ENCODE assay signal across 17 cellular contexts in the genomic region with DNA sequence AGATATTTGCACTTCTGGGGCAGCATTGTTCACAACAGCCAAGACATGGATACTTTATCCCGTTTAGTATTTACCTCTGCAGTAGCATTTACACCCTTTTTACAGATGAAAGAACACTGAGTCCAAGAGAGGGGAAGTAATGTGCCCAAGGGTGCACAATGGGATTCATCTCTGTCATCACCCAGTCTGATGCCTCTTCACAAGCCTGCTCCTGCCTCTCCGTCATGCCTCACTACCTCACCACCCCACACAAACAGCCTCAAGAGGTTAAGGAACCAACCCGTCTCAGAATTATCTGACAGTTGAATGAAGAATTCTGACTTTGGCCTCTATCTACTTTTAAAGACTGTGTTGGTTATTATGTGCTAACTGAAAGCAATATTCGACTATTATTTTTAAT.
DNase-seq lines count a peak whose midpoint lies in the region; ATAC-seq, FAIRE-seq and TF ChIP-seq lines count a peak whose summit lies in the region.
"Had no signal": no experiment of that assay in that cellular context is flagged by ENCODE, and none has a peak within 500 bp of the region (broad histone marks: within the 10 kb centered on the region; RNA-seq: fewer than 3 reads in every experiment).

No MANE protein-coding gene starts in this region.

- in situ Hi-C loops in gastrocnemius medialis (cut with MboI; ENCODE audit: low sequenced_read_pairs in 4 of 4) = no loop called here

- ATAC-seq in GM18907 (IDR thresholded peaks at IDR 0.05; ENCODE audit: unreplicated experiment) (peak; percentile 81), HG03469 (IDR thresholded peaks at IDR 0.05; ENCODE audit: unreplicated experiment) (peak; percentile 51), gastrocnemius medialis (no peak)
- no peak for ATAC-seq in stimulated activated naive B cell treated with anti-CD40 and anti-IgM and Interleukin-4, amounts not matched to agents 10 μg/mL and 1 μg/mL and 100 μg/mL, for 72 hours (replicated peaks)
- ATAC-seq: CD8-positive, alpha-beta T cell; lower lobe of right lung; WTC11 had no signal

- H3K9me1 ChIP-seq in endothelial cell of umbilical vein (replicated peaks; ENCODE audit: control insufficient read depth, extremely low read depth, insufficient read depth, low read length) = no peaks in the 10 kb centered on the region

- FAIRE-seq in endothelial cell of umbilical vein (lab: Jason Lieb, UNC) = no peak
- FAIRE-seq: G401.6, small intestine had no signal

- peaks cover 0 to 5% of the 10 kb centered on the region in 2 donors for H3K9me3 Mint-ChIP-seq in stimulated activated naive B cell treated with anti-CD40 and anti-IgM and Interleukin-4, amounts not matched to agents 10 μg/mL and 1 μg/mL and 100 μg/mL, for 72 hours

- peak overlapping the region; percentile 12 for H3K4me2 ChIP-seq in endothelial cell of umbilical vein (ENCODE audit: insufficient read depth, low read length)
- H3K4me2 ChIP-seq: KMS-11 had no signal

- peak overlapping the region; percentile 63 for H3K9ac ChIP-seq in endothelial cell of umbilical vein (replicated peaks; ENCODE audit: extremely low read depth, insufficient read depth, low read length)
- H3K9ac ChIP-seq: KMS-11 had no signal

- no peaks in the 10 kb centered on the region for H3K9me3 ChIP-seq in endothelial cell of umbilical vein (replicated peaks; ENCODE audit: control insufficient read depth, insufficient read depth, low read length)
- no peaks in the 10 kb centered on the region for H3K9me3 ChIP-seq in gastrocnemius medialis

- H3K4me3 Mint-ChIP-seq in stimulated activated naive B cell treated with anti-CD40 and anti-IgM and Interleukin-4, amounts not matched to agents 10 μg/mL and 1 μg/mL and 100 μg/mL, for 72 hours = no peak overlapping the region
- H3K4me3 Mint-ChIP-seq: activated naive CD8-positive, alpha-beta T cell; CD8-positive, alpha-beta T cell; WTC11 had no signal

- POLR2A ChIA-PET in endothelial cell of umbilical vein (lab: Charles Lee) = no interaction called here

- H3K36me3 ChIP-seq in endothelial cell of umbilical vein (ENCODE audit: control insufficient read depth in 2 of 2, extremely low read depth in 1 of 2, insufficient read depth in 2 of 2, low read length in 2 of 2) (no peaks in the 10 kb centered on the region), gastrocnemius medialis (no peaks in the 10 kb centered on the region)
- H3K36me3 ChIP-seq: lower lobe of right lung had no signal

- no peaks in the 10 kb centered on the region for H3K4me1 Mint-ChIP-seq in stimulated activated naive B cell treated with anti-CD40 and anti-IgM and Interleukin-4, amounts not matched to agents 10 μg/mL and 1 μg/mL and 100 μg/mL, for 72 hours

- CTCF ChIA-PET in endothelial cell of umbilical vein (lab: Charles Lee) = no interaction called here

- no peaks in the 10 kb centered on the region for H3K79me2 ChIP-seq in endothelial cell of umbilical vein (ENCODE audit: control insufficient read depth, insufficient read depth, low read length)

- H3K27ac ChIP-seq in endothelial cell of umbilical vein (ENCODE audit: insufficient read depth, low read depth, low read length) (peak overlapping the region; percentile 95), gastrocnemius medialis (peak overlapping the region in 3 of 4 donors; percentile 30 to 49 (median 44))
- H3K27ac ChIP-seq: KMS-11, lower lobe of right lung had no signal

- H3K27me3 Mint-ChIP-seq in stimulated activated naive B cell treated with anti-CD40 and anti-IgM and Interleukin-4, amounts not matched to agents 10 μg/mL and 1 μg/mL and 100 μg/mL, for 72 hours = peaks cover 5 to 8% of the 10 kb centered on the region in 2 donors
- H3K27me3 Mint-ChIP-seq: activated naive CD8-positive, alpha-beta T cell had no signal

- DNase-seq in endothelial cell of umbilical vein (ENCODE audit: low read depth, low spot score) = no peak
- DNase-seq in gastrocnemius medialis = no peak
- no peak for DNase-seq in activated CD8-positive, alpha-beta memory T cell treated with anti-CD3 and anti-CD28 coated beads, Interleukin-2, amount 50 U/mL, for 4 hours
- no peak for DNase-seq in stimulated activated naive B cell treated with anti-CD40 and anti-IgM and Interleukin-4, amounts not matched to agents 10 μg/mL and 1 μg/mL and 100 μg/mL, for 72 hours
- DNase-seq in activated effector memory CD4-positive, alpha-beta T cell treated with anti-CD3 and anti-CD28 coated beads, Interleukin-2, amount 50 U/mL, for 16 hours = no peak
- no peak for DNase-seq in activated CD4-positive, CD25-positive, alpha-beta regulatory T cell (lab: John Stamatoyannopoulos, UW)
- DNase-seq: CD8-positive, alpha-beta T cell; cerebellar nuclear complex; lower lobe of right lung; NCI-H1930; small intestine had no signal

- peaks cover 47% of the 10 kb centered on the region for H3K4me1 ChIP-seq in endothelial cell of umbilical vein (ENCODE audit: control insufficient read depth, extremely low read depth, insufficient read depth, low read length)
- peaks cover 15 to 17% of the 10 kb centered on the region in 2 donors for H3K4me1 ChIP-seq in gastrocnemius medialis
- H3K4me1 ChIP-seq: lower lobe of right lung had no signal

- TF ChIP-seq POLR2A in endothelial cell of umbilical vein (IDR thresholded peaks at IDR 0.05; ENCODE audit: low read depth, low read length) = no peak
- TF ChIP-seq POLR2A in gastrocnemius medialis (IDR thresholded peaks at IDR 0.05) = no peak

- dilution Hi-C loops in endothelial cell of umbilical vein (cut with MboI; ENCODE audit: extremely low pct_ligation_motif_present, low sequenced_read_pairs) = no loop called here

- intact Hi-C loops in endothelial cell of umbilical vein (cut with micrococcal nuclease) (loop anchor here (1.0 kb wide), 3 partner anchors 32 to 115 kb away; no protein-coding TSS in a partner anchor), gastrocnemius medialis (cut with DNase I; ENCODE audit: low total_unique reads) (loop anchor here (10.0 kb wide), 1 partner anchor 205 kb away; no protein-coding TSS in a partner anchor)

- no peaks in the 10 kb centered on the region for H3K36me3 Mint-ChIP-seq in stimulated activated naive B cell treated with anti-CD40 and anti-IgM and Interleukin-4, amounts not matched to agents 10 μg/mL and 1 μg/mL and 100 μg/mL, for 72 hours
- H3K36me3 Mint-ChIP-seq: activated naive CD8-positive, alpha-beta T cell; CD8-positive, alpha-beta T cell had no signal

- no peaks in the 10 kb centered on the region for H3K27me3 ChIP-seq in endothelial cell of umbilical vein (ENCODE audit: control insufficient read depth in 2 of 2, insufficient read depth in 2 of 2, low read length in 2 of 2)
- H3K27me3 ChIP-seq in gastrocnemius medialis = no peaks in the 10 kb centered on the region

- H4K20me1 ChIP-seq in endothelial cell of umbilical vein (replicated peaks; ENCODE audit: control insufficient read depth, extremely low read depth, insufficient read depth, low read length) = no peaks in the 10 kb centered on the region

- H3K4me3 ChIP-seq in endothelial cell of umbilical vein (replicated peaks in 1 of 3; ENCODE audit: insufficient read depth in 1 of 3, low read depth in 1 of 3, low read length in 3 of 3) (no peak overlapping the region), gastrocnemius medialis (no peak overlapping the region)
- H3K4me3 ChIP-seq: lower lobe of right lung had no signal

- H2AFZ ChIP-seq in endothelial cell of umbilical vein (ENCODE audit: low read depth, low read length) = peak overlapping the region; percentile 35

- no peak for TF ChIP-seq CTCF in endothelial cell of umbilical vein (IDR thresholded peaks at IDR 0.05; ENCODE audit: extremely low read depth in 1 of 2, insufficient read depth in 1 of 2, low read depth in 1 of 2, low read length in 2 of 2)
- TF ChIP-seq CTCF in gastrocnemius medialis (IDR thresholded peaks at IDR 0.05 in 4 of 5, conservative IDR thresholded peaks at IDR 0.05 in 1 of 5) = no peak

- no TSS peak for BruUV-seq in endothelial cell of umbilical vein (replicated peaks; lab: Mats Ljungman, UMichigan)

- no peak overlapping the region for H3K27ac Mint-ChIP-seq in stimulated activated naive B cell treated with anti-CD40 and anti-IgM and Interleukin-4, amounts not matched to agents 10 μg/mL and 1 μg/mL and 100 μg/mL, for 72 hours
- H3K27ac Mint-ChIP-seq: activated naive CD8-positive, alpha-beta T cell; CD8-positive, alpha-beta T cell; WTC11 had no signal

TF ChIP-seq in endothelial cell of umbilical vein, 7 proteins besides CTCF, POLR2A, EP300 and RAD21:
- TF ChIP-seq JUN (IDR thresholded peaks at IDR 0.05; ENCODE audit: borderline replicate concordance, insufficient read depth, insufficient read length, low read depth) (no peak), POLR2AphosphoS5 (IDR thresholded peaks at IDR 0.05; ENCODE audit: insufficient read depth, low read depth, low read length) (no peak), EZH2 (IDR thresholded peaks at IDR 0.05; ENCODE audit: borderline replicate concordance, low read depth, low read length, severe bottlenecking) (no peak), FOS (IDR thresholded peaks at IDR 0.05; ENCODE audit: borderline replicate concordance, insufficient read depth, low read length) (no peak), GATA2 (IDR thresholded peaks at IDR 0.05; ENCODE audit: insufficient read depth, insufficient read length, low read depth, low read length) (no peak), MYC (IDR thresholded peaks at IDR 0.05; ENCODE audit: low read depth, low read length) (no peak)
- TF ChIP-seq, protein P1, sequence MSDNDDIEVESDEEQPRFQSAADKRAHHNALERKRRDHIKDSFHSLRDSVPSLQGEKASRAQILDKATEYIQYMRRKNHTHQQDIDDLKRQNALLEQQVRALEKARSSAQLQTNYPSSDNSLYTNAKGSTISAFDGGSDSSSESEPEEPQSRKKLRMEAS (IDR thresholded peaks at IDR 0.05; ENCODE audit: insufficient read depth, insufficient read length) = no peak

Comparison
In these comparisons a context has a peak if more than half of its experiments do, and no peak if none do; other contexts are left out.
1. ATAC-seq: peak in GM18907 (single experiment) and HG03469 (single experiment); none in gastrocnemius medialis (0 of 2) and stimulated activated naive B cell treated with anti-CD40 and anti-IgM and Interleukin-4, amounts not matched to agents 10 μg/mL and 1 μg/mL and 100 μg/mL, for 72 hours (0 of 2).